In the genomic region with DNA sequence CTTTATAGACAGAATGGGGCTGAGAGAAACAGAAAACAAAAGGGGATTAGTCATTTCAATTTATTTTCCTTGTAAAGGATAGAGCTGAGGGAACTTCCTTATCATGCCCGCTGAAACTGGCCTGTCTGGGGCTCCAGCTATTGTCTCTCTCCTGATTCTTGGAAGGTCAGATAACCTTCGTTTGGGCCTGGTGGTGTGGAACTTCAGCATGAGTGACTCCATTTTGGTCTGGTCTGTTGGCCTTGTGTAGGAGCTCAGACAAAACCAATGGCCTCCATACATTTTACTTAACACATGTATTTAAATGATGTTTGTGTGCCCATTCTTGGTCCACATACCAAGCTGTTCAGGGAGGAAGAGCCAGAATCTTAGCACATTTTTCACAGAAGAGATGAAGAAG, we compare ENCODE assay signal across 31 cellular contexts. TPM values are rescaled to one million over a fixed set of nuclear protein-coding genes. Genes with fewer than 3 reads are reported as not detected.
"Had no signal": no experiment of that assay in that cellular context is flagged by ENCODE, and none has a peak within 500 bp of the region (broad histone marks: within the 10 kb centered on the region; RNA-seq: fewer than 3 reads in every experiment).

No MANE protein-coding gene starts in this region.

- H3K36me3 Mint-ChIP-seq: activated naive CD4-positive, alpha-beta T cell treated with anti-CD3 and anti-CD28 coated beads, Interleukin-2, amount 50 U/mL, for 24 hours; stimulated activated naive B cell treated with anti-CD40 and anti-IgM and Interleukin-4, amounts not matched to agents 10 μg/mL and 1 μg/mL and 100 μg/mL, for 72 hours had no signal

- H3K9me3 Mint-ChIP-seq: activated CD4-positive, alpha-beta memory T cell treated with anti-CD3 and anti-CD28 coated beads, Interleukin-2, amount 10 ng/mL, durations not matched to agents 7 days and 5 days; activated CD4-positive, alpha-beta T cell treated with anti-CD3 and anti-CD28 coated beads, Interleukin-2, amount 10 ng/mL, durations not matched to agents 24 days and 14 days; activated naive CD4-positive, alpha-beta T cell treated with anti-CD3 and anti-CD28 coated beads, Interleukin-2, amount 50 U/mL, for 24 hours; activated naive CD8-positive, alpha-beta T cell treated with anti-CD3 and anti-CD28 coated beads, Interleukin-2, amount 50 U/mL, for 24 hours; activated T-helper 2 cell treated with anti-CD3 and anti-CD28 coated beads, Interferon-gamma antibody, Interleukin-2, Interleukin-4, amounts not matched to agents 10 μg/mL and 5 μg/mL and 100 μg/mL, durations not matched to agents 14 hours and 24 hours and 36 hours; central memory CD8-positive, alpha-beta T cell; nephron progenitor cell; stimulated activated naive B cell treated with anti-CD40 and anti-IgM and Interleukin-4, amounts not matched to agents 10 μg/mL and 1 μg/mL and 100 μg/mL, for 72 hours; T-helper 1 cell treated with Interleukin-12 subunit alpha and Interleukin-12 subunit beta and Interleukin-4 antibody, amounts not matched to agents 30 μg/mL and 1 μg/mL, for 36 hours had no signal

- ATAC-seq: activated naive CD8-positive, alpha-beta T cell treated with anti-CD3 and anti-CD28 coated beads, Interleukin-2, amount 50 U/mL, for 24 hours; esophagus mucosa; foreskin keratinocyte; stimulated activated naive B cell treated with anti-CD40 and anti-IgM and Interleukin-4, amounts not matched to agents 10 μg/mL and 1 μg/mL and 100 μg/mL, for 72 hours; upper lobe of right lung had no signal

- H3K4me1 ChIP-seq: breast epithelium, foreskin keratinocyte, left ventricle myocardium inferior, prostate gland, stomach, thyroid gland, upper lobe of right lung had no signal

- H3K4me3 ChIP-seq: breast epithelium, left ventricle myocardium inferior, lung, prostate gland, sigmoid colon, stomach, thyroid gland, upper lobe of right lung had no signal

- H3K27me3 ChIP-seq: breast epithelium, neutrophil, thyroid gland, upper lobe of right lung had no signal

- DNase-seq: activated CD4-positive, alpha-beta memory T cell treated with anti-CD3 and anti-CD28 coated beads, Interleukin-2, amount 10 ng/mL, durations not matched to agents 7 days and 5 days; activated CD4-positive, alpha-beta T cell treated with anti-CD3 and anti-CD28 coated beads, Interleukin-2, amount 10 ng/mL, durations not matched to agents 24 days and 14 days; activated CD4-positive, CD25-positive, alpha-beta regulatory T cell treated with anti-CD3 and anti-CD28 coated beads, Interleukin-2, amount 50 U/mL, for 72 hours; activated naive CD8-positive, alpha-beta T cell treated with anti-CD3 and anti-CD28 coated beads, Interleukin-2, amount 50 U/mL, for 24 hours; activated T-cell treated with anti-CD3 and anti-CD28 coated beads, Interleukin-2, amount 50 U/mL, for 48 hours; amygdala; effector memory CD4-positive, alpha-beta T cell; foreskin keratinocyte; left ventricle myocardium inferior; mesendoderm; nephron progenitor cell; retina; sigmoid colon; stimulated activated CD4-positive, alpha-beta T cell treated with anti-CD3 and anti-CD28 coated beads, Interleukin-15, amount 100 ng/mL, for 24 hours; stimulated activated CD4-positive, alpha-beta T cell treated with anti-CD3 and anti-CD28 coated beads, Interleukin-2, amount 100 ng/mL, for 24 hours; stimulated activated naive B cell treated with anti-CD40 and anti-IgM and Interleukin-4, amounts not matched to agents 10 μg/mL and 1 μg/mL and 100 μg/mL, for 72 hours; stomach; SW 1271; T-helper 9 cell; thyroid gland; upper lobe of right lung had no signal

- H3K4me1 Mint-ChIP-seq: activated CD4-positive, alpha-beta memory T cell treated with anti-CD3 and anti-CD28 coated beads, Interleukin-2, amount 10 ng/mL, durations not matched to agents 7 days and 5 days; activated CD4-positive, alpha-beta T cell treated with anti-CD3 and anti-CD28 coated beads, Interleukin-2, amount 10 ng/mL, durations not matched to agents 24 days and 14 days; activated naive CD4-positive, alpha-beta T cell treated with anti-CD3 and anti-CD28 coated beads, Interleukin-2, amount 50 U/mL, for 24 hours; activated naive CD8-positive, alpha-beta T cell treated with anti-CD3 and anti-CD28 coated beads, Interleukin-2, amount 50 U/mL, for 24 hours; central memory CD8-positive, alpha-beta T cell had no signal

- H3K9me3 ChIP-seq: breast epithelium, left ventricle myocardium inferior, neutrophil, prostate gland, sigmoid colon, stomach, thyroid gland, upper lobe of right lung had no signal

- H3K36me3 ChIP-seq: breast epithelium, left ventricle myocardium inferior, neutrophil, prostate gland, sigmoid colon, stomach, thyroid gland, upper lobe of right lung had no signal

- H3K27me3 Mint-ChIP-seq: activated naive CD4-positive, alpha-beta T cell treated with anti-CD3 and anti-CD28 coated beads, Interleukin-2, amount 50 U/mL, for 24 hours had no signal

- H3K27ac Mint-ChIP-seq: activated CD4-positive, alpha-beta memory T cell treated with anti-CD3 and anti-CD28 coated beads, Interleukin-2, amount 10 ng/mL, durations not matched to agents 7 days and 5 days; activated CD4-positive, alpha-beta T cell treated with anti-CD3 and anti-CD28 coated beads, Interleukin-2, amount 10 ng/mL, durations not matched to agents 24 days and 14 days; activated naive CD4-positive, alpha-beta T cell treated with anti-CD3 and anti-CD28 coated beads, Interleukin-2, amount 50 U/mL, for 24 hours; activated naive CD8-positive, alpha-beta T cell treated with anti-CD3 and anti-CD28 coated beads, Interleukin-2, amount 50 U/mL, for 24 hours; activated T-helper 2 cell treated with anti-CD3 and anti-CD28 coated beads, Interferon-gamma antibody, Interleukin-2, Interleukin-4, amounts not matched to agents 10 μg/mL and 5 μg/mL and 100 μg/mL, durations not matched to agents 14 hours and 24 hours and 36 hours; nephron progenitor cell; stimulated activated naive B cell treated with anti-CD40 and anti-IgM and Interleukin-4, amounts not matched to agents 10 μg/mL and 1 μg/mL and 100 μg/mL, for 72 hours; T-helper 1 cell treated with Interleukin-12 subunit alpha and Interleukin-12 subunit beta and Interleukin-4 antibody, amounts not matched to agents 30 μg/mL and 1 μg/mL, for 36 hours had no signal

- H3K4me3 Mint-ChIP-seq: activated CD4-positive, alpha-beta memory T cell treated with anti-CD3 and anti-CD28 coated beads, Interleukin-2, amount 10 ng/mL, durations not matched to agents 7 days and 5 days; activated CD4-positive, alpha-beta T cell treated with anti-CD3 and anti-CD28 coated beads, Interleukin-2, amount 10 ng/mL, durations not matched to agents 24 days and 14 days; activated naive CD4-positive, alpha-beta T cell treated with anti-CD3 and anti-CD28 coated beads, Interleukin-2, amount 50 U/mL, for 24 hours; activated naive CD8-positive, alpha-beta T cell treated with anti-CD3 and anti-CD28 coated beads, Interleukin-2, amount 50 U/mL, for 24 hours; central memory CD8-positive, alpha-beta T cell; nephron progenitor cell; stimulated activated naive B cell treated with anti-CD40 and anti-IgM and Interleukin-4, amounts not matched to agents 10 μg/mL and 1 μg/mL and 100 μg/mL, for 72 hours; T-helper 1 cell treated with Interleukin-12 subunit alpha and Interleukin-12 subunit beta and Interleukin-4 antibody, amounts not matched to agents 30 μg/mL and 1 μg/mL, for 36 hours had no signal

- H3K27ac ChIP-seq: breast epithelium, foreskin keratinocyte, left ventricle myocardium inferior, neutrophil, prostate gland, sigmoid colon, stomach, thyroid gland, upper lobe of right lung had no signal

RNA-seq across cellular contexts. Expression of a gene that starts 1.7 kb away (rescaled TPM):
- total RNA-seq: foreskin keratinocyte, osteocyte had no signal
